18 cellular contexts compared by ENCODE assay signal in genomic region chr1:8552135-8552534, GRCh38.
DNase-seq lines count a peak whose midpoint lies in the region; ATAC-seq, FAIRE-seq and TF ChIP-seq lines count a peak whose summit lies in the region.
"Had no signal": no experiment of that assay in that cellular context is flagged by ENCODE, and none has a peak within 500 bp of the region (broad histone marks: within the 10 kb centered on the region; RNA-seq: fewer than 3 reads in every experiment).

No MANE protein-coding gene starts in this region.

- H3K4me3 ChIP-seq in Caco-2 (ENCODE audit: low read depth, low read length), result no peak overlapping the region
- H3K4me3 ChIP-seq in hepatocyte, result no peak overlapping the region
- H3K4me3 ChIP-seq in pancreas, result no peak overlapping the region
- H3K4me3 ChIP-seq: HAP-1 had no signal

- no peaks in the 10 kb centered on the region for H3K9me3 Mint-ChIP-seq in Caco-2 (ENCODE audit: unreplicated experiment)
- H3K9me3 Mint-ChIP-seq: IgD-negative memory B cell; stimulated activated naive CD8-positive, alpha-beta T cell treated with anti-CD3 and anti-CD28 coated beads, Interleukin-15, amount 100 ng/mL, for 72 hours had no signal

- H3K9me3 ChIP-seq in Caco-2 (no peaks in the 10 kb centered on the region), hepatocyte (ENCODE audit: low read depth) (no peaks in the 10 kb centered on the region), pancreas (no peaks in the 10 kb centered on the region)
- H3K9me3 ChIP-seq: HAP-1 had no signal

- H3K4me1 ChIP-seq in Caco-2, result peaks cover 25% of the 10 kb centered on the region
- peaks cover 17% of the 10 kb centered on the region for H3K4me1 ChIP-seq in hepatocyte (ENCODE audit: insufficient read depth)
- peaks cover 5 to 27% (median 27%) of the 10 kb centered on the region in 3 donors for H3K4me1 ChIP-seq in pancreas
- H3K4me1 ChIP-seq: HAP-1 had no signal

- H3K27ac Mint-ChIP-seq in Caco-2 (ENCODE audit: unreplicated experiment), result peak overlapping the region; percentile 57
- H3K27ac Mint-ChIP-seq: IgD-negative memory B cell; stimulated activated naive CD8-positive, alpha-beta T cell treated with anti-CD3 and anti-CD28 coated beads, Interleukin-15, amount 100 ng/mL, for 72 hours had no signal

- no peak for FAIRE-seq in pancreas (lab: Jason Lieb, UNC)
- FAIRE-seq: RCC 7860 had no signal

- peaks cover 33% of the 10 kb centered on the region for H3K4me1 Mint-ChIP-seq in Caco-2 (ENCODE audit: low read depth, unreplicated experiment)

- peak overlapping the region; percentile 39 for H3K4me3 Mint-ChIP-seq in Caco-2 (ENCODE audit: unreplicated experiment)
- H3K4me3 Mint-ChIP-seq: IgD-negative memory B cell; stimulated activated naive CD8-positive, alpha-beta T cell treated with anti-CD3 and anti-CD28 coated beads, Interleukin-15, amount 100 ng/mL, for 72 hours had no signal

- H3K27ac ChIP-seq in VCaP, result peak overlapping the region; percentile 8; the same call in 1 of the 2 replicates
- peak overlapping the region; percentile 78 for H3K27ac ChIP-seq in hepatocyte
- H3K27ac ChIP-seq in pancreas, result peak overlapping the region; percentile 23 to 55 (median 38)

- no peaks in the 10 kb centered on the region for H4K20me1 ChIP-seq in hepatocyte (ENCODE audit: insufficient read depth, poor library complexity, severe bottlenecking)

- peaks cover 55% of the 10 kb centered on the region for H3K79me2 ChIP-seq in hepatocyte

- peak overlapping the region; percentile 41 for H3K4me2 ChIP-seq in hepatocyte

- CTCF ChIA-PET in Caco-2 (lab: Charles Lee), result interaction anchor here (0.6 to 1.7 kb wide), 4 partner anchors 26 to 297 kb away, joined by 4 to 6 read pairs (median 4); no protein-coding TSS in a partner anchor

- H3K36me3 ChIP-seq in Caco-2 (ENCODE audit: control insufficient read depth, insufficient read depth, low read length) (peaks cover 1% of the 10 kb centered on the region; the same call in 1 of the 2 replicates), hepatocyte (replicated peaks; ENCODE audit: insufficient read depth, low read depth) (no peaks in the 10 kb centered on the region), pancreas (no peaks in the 10 kb centered on the region)
- H3K36me3 ChIP-seq: HAP-1 had no signal

- intact Hi-C loops in Caco-2 (cut with micrococcal nuclease; ENCODE audit: unreplicated experiment), result no loop called here
- intact Hi-C loops in pancreas (cut with DNase I), result loop anchor here in 1 of 3 donors (10.0 kb wide), 1 partner anchor 173 kb away; no protein-coding TSS in a partner anchor

- H3K27me3 ChIP-seq in Caco-2 (replicated peaks; ENCODE audit: control insufficient read depth, insufficient read depth, low read length) (no peaks in the 10 kb centered on the region), hepatocyte (no peaks in the 10 kb centered on the region), pancreas (no peaks in the 10 kb centered on the region)

- DNase-seq in Caco-2 (no peak), hepatocyte (ENCODE audit: low spot score) (peak; percentile 13), pancreas (no peak), Kasumi-1 (lab: John Stamatoyannopoulos, UW) (no peak)
- DNase-seq: activated CD8-positive, alpha-beta memory T cell treated with anti-CD3 and anti-CD28 coated beads, Interleukin-2, amount 50 U/mL, for 4 hours; activated gamma-delta T cell treated with Interleukin-2 at 50 U/mL for 16 hours; DMS153; NCI-H187; NCI-H446 treated with DMSO at 0.1 percent for 48 hours; stimulated activated naive CD8-positive, alpha-beta T cell treated with anti-CD3 and anti-CD28 coated beads, Interleukin-15, amount 100 ng/mL, for 72 hours had no signal

- POLR2A ChIA-PET in Caco-2 (lab: Charles Lee), result interaction anchor here (0.9 to 1.0 kb wide), 3 partner anchors 10 to 129 kb away, joined by 3 to 5 read pairs (median 3); no protein-coding TSS in a partner anchor

- H3K27me3 Mint-ChIP-seq in Caco-2 (ENCODE audit: insufficient read depth, unreplicated experiment), result no peaks in the 10 kb centered on the region
- H3K27me3 Mint-ChIP-seq: IgD-negative memory B cell; stimulated activated naive CD8-positive, alpha-beta T cell treated with anti-CD3 and anti-CD28 coated beads, Interleukin-15, amount 100 ng/mL, for 72 hours had no signal

- no peaks in the 10 kb centered on the region for H3K9me2 ChIP-seq in hepatocyte (replicated peaks; ENCODE audit: insufficient read depth)

- ATAC-seq in pancreas (peak in 3 of 4 donors; percentile 7 to 16 (median 11)), GM21526 (IDR thresholded peaks at IDR 0.05; ENCODE audit: low FRiP score, unreplicated experiment) (no peak), HG03135 (IDR thresholded peaks at IDR 0.05; ENCODE audit: unreplicated experiment) (no peak), HG02840 (IDR thresholded peaks at IDR 0.05; ENCODE audit: low FRiP score, unreplicated experiment) (no peak)
- ATAC-seq: SK-N-SH treated with all-trans-retinoic acid at 6 μM for 48 hours; stimulated activated naive CD8-positive, alpha-beta T cell treated with anti-CD3 and anti-CD28 coated beads, Interleukin-15, amount 100 ng/mL, for 72 hours had no signal

- 24% methylated on average over 2 of the region's 2 CpGs for WGBS in hepatocyte (ENCODE audit: low lambda C conversion rate, missing lambda C conversion rate)
- WGBS in pancreas, 2 donors, result 58 to 83% methylated on average over 2 of the region's 2 CpGs

- H3K36me3 Mint-ChIP-seq in Caco-2 (ENCODE audit: insufficient read depth, unreplicated experiment), result peaks cover 26% of the 10 kb centered on the region

- TF ChIP-seq CTCF in Caco-2 (IDR thresholded peaks at IDR 0.05; ENCODE audit: insufficient read depth in 1 of 2, low read depth in 1 of 2, low read length in 1 of 2, severe bottlenecking in 1 of 2, unreplicated experiment in 1 of 2) (no peak), VCaP (conservative IDR thresholded peaks at IDR 0.05) (no peak), hepatocyte (IDR thresholded peaks at IDR 0.05; ENCODE audit: poor library complexity) (no peak), pancreas (IDR thresholded peaks at IDR 0.05) (no peak)

- H2AFZ ChIP-seq in hepatocyte, result no peak overlapping the region

- BruUV-seq in Caco-2 (replicated peaks; lab: Mats Ljungman, UMichigan), result TSS peak; percentile 93

Comparison
In these comparisons a context has a peak if more than half of its experiments do, and no peak if none do; other contexts are left out.
1. H3K27ac ChIP-seq: peak in every context shown above with its lines; median percentile 78 in hepatocyte; 38 in pancreas; 8 in VCaP.
2. ATAC-seq: peak in pancreas (3 of 4); none in GM21526 (single experiment), HG03135 (single experiment) and HG02840 (single experiment).